8 cellular contexts compared by ENCODE assay signal in the genomic region with DNA sequence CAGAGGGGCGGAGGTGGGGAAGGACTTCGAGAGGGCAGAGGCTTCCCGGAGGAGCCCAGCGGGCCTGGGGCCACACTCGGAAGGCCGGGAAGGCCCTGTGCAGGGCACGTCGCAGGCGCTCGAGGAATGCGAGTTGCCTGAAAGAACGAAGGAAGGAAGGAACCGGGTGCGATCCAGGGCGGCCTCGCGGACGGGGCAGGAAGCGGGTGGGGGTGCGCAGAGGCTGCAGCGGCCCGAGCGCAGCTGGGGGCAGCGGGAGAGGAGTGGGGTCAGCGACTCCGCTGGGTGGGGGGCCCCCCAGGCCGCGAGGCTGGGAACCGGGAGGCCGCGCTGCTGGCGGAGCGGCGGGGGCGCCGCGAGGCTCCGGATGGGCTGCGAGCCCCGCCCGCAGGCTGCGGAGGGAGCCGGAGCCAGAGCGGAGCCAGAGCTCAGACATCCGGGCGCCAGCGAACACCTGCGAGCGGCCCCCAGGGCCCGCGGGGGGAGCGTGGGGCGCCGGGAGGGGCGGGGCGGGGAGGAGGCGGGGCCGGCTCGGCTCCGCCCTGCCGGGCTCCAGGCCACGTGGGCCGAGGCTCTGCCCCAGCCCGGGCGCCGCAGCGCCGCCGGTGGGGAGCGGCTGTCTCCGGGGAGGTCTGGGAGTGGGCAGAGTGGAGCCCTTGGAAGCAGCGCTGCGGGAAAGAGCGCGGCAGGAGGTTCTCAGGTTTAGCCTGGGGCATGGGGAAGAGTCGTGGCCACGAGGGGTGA.
A peak's percentile ranks its signal among the peaks of the same experiment; 100 is the strongest.
DNase-seq lines count a peak whose midpoint lies in the region; ATAC-seq and TF ChIP-seq lines count a peak whose summit lies in the region.

No MANE protein-coding gene starts in this region.

- H3K4me3 ChIP-seq in astrocyte of the spinal cord (ENCODE audit: low read depth, low read length) (peak overlapping the region; percentile 35), iPS-11a (ENCODE audit: low read depth, low read length) (peak overlapping the region; percentile 35), skeletal muscle cell (ENCODE audit: low read depth, low read length) (peak overlapping the region; percentile 43)

- in situ Hi-C loops in astrocyte of the spinal cord (cut with HindIII; ENCODE audit: low sequenced_read_pairs): no loop called here

- peak; percentile 81 to 99 for DNase-seq in NCI-H187 (lab: John Stamatoyannopoulos, UW)
- DNase-seq in T1000 (lab: John Stamatoyannopoulos, UW): peak; percentile 92
- peak; percentile 92 for DNase-seq in astrocyte of the spinal cord (ENCODE audit: low read depth, low spot score)
- peak; percentile 72 for DNase-seq in skeletal muscle cell (ENCODE audit: low read depth)
- no peak for DNase-seq in middle frontal gyrus (ENCODE audit: extremely low spot score, low spot score)

- peak; percentile 46 for ATAC-seq in HG02840 (IDR thresholded peaks at IDR 0.05; ENCODE audit: low FRiP score, unreplicated experiment)

- TF ChIP-seq POLR2A in GM15510 (IDR thresholded peaks at IDR 0.05; ENCODE audit: borderline replicate concordance, extremely low read depth, insufficient read length): peak; percentile 78

- TF ChIP-seq CTCF in astrocyte of the spinal cord (IDR thresholded peaks at IDR 0.05; ENCODE audit: low read depth, low read length): no peak
